ENCODE assay signal across 12 cellular contexts in genomic region chr7:137930616-137931015, GRCh38.
A peak's percentile ranks its signal among the peaks of the same experiment; 100 is the strongest.
DNase-seq lines count a peak whose midpoint lies in the region; ATAC-seq and TF ChIP-seq lines count a peak whose summit lies in the region.
"Had no signal": no experiment of that assay in that cellular context is flagged by ENCODE, and none has a peak within 500 bp of the region (broad histone marks: within the 10 kb centered on the region; RNA-seq: fewer than 3 reads in every experiment).

No MANE protein-coding gene starts in this region.

- H3K79me2 ChIP-seq in PC-3 (ENCODE audit: low read length), result peaks cover 15% of the 10 kb centered on the region; the same call in 1 of the 2 replicates

- H3K4me1 ChIP-seq in PC-3 (ENCODE audit: insufficient read depth, low read length), result peaks cover 26% of the 10 kb centered on the region

- BruUV-seq in Calu3 (replicated peaks; lab: Mats Ljungman, UMichigan), result no TSS peak
- no TSS peak for BruUV-seq in PC-3 (replicated peaks; lab: Mats Ljungman, UMichigan)

- peak overlapping the region; percentile 33 for H3K27ac Mint-ChIP-seq in Calu3 (ENCODE audit: unreplicated experiment)
- H3K27ac Mint-ChIP-seq: activated CD8-positive, alpha-beta memory T cell treated with anti-CD3 and anti-CD28 coated beads, Interleukin-2, amount 10 ng/mL, durations not matched to agents 7 days and 5 days had no signal

- ATAC-seq in PC-3 (peak; percentile 83), HG03432 (IDR thresholded peaks at IDR 0.05; ENCODE audit: unreplicated experiment) (no peak), GM18867 (IDR thresholded peaks at IDR 0.05; ENCODE audit: unreplicated experiment) (no peak), GM21619 (IDR thresholded peaks at IDR 0.05; ENCODE audit: unreplicated experiment) (no peak)
- ATAC-seq: activated CD8-positive, alpha-beta memory T cell treated with anti-CD3 and anti-CD28 coated beads, Interleukin-2, amount 10 ng/mL, durations not matched to agents 7 days and 5 days had no signal

- TF ChIP-seq CTCF in Calu3 (IDR thresholded peaks at IDR 0.05; ENCODE audit: unreplicated experiment) (no peak), PC-3 (conservative IDR thresholded peaks at IDR 0.05; ENCODE audit: low read depth, low read length) (no peak), retinal pigment epithelial cell (conservative IDR thresholded peaks at IDR 0.05; ENCODE audit: low read depth, low read length) (no peak)

- H2AFZ ChIP-seq in PC-3 (ENCODE audit: low read length), result no peak overlapping the region

- peaks cover 39% of the 10 kb centered on the region for H3K4me1 Mint-ChIP-seq in Calu3 (ENCODE audit: low read depth, unreplicated experiment)

- H3K27ac ChIP-seq in PC-3 (ENCODE audit: low read length), result peak overlapping the region; percentile 84

- no peaks in the 10 kb centered on the region for H3K36me3 Mint-ChIP-seq in Calu3 (ENCODE audit: insufficient read depth, unreplicated experiment)

- H3K27me3 ChIP-seq in PC-3 (ENCODE audit: low read length), result no peaks in the 10 kb centered on the region
- H3K27me3 ChIP-seq: esophagus muscularis mucosa, transverse colon had no signal

- H3K36me3 ChIP-seq in PC-3 (ENCODE audit: low read depth, low read length), result 0 out of 2 replicates have a peak, but pooled peaks cover 3% of the 10 kb centered on the region

- H3K9ac ChIP-seq in PC-3 (ENCODE audit: low read length), result peak overlapping the region; percentile 38; the same call in 1 of the 2 replicates

- H3K4me3 ChIP-seq in PC-3 (ENCODE audit: low read length) (no peak overlapping the region), retinal pigment epithelial cell (ENCODE audit: low read length) (no peak overlapping the region)
- H3K4me3 ChIP-seq: esophagus muscularis mucosa, transverse colon had no signal

- POLR2A ChIA-PET in PC-3 (lab: Charles Lee; ENCODE audit: unreplicated experiment), result interaction anchor here (0.6 kb wide), 1 partner anchor 934 kb away, joined by 3 read pairs; no protein-coding TSS in a partner anchor

- no peaks in the 10 kb centered on the region for H3K9me3 Mint-ChIP-seq in Calu3 (ENCODE audit: low read depth, unreplicated experiment)

- DNase-seq in Calu3 (no peak), PC-3 (peak; percentile 88), dermis blood vessel endothelial cell (peak; percentile 73), retinal pigment epithelial cell (ENCODE audit: low read depth) (peak; percentile 83), 8988T (no peak)
- DNase-seq: activated CD8-positive, alpha-beta memory T cell treated with anti-CD3 and anti-CD28 coated beads, Interleukin-2, amount 10 ng/mL, durations not matched to agents 7 days and 5 days; NCI-H2029 treated with DMSO at 0.1 percent for 48 hours; transverse colon had no signal

- intact Hi-C loops in Calu3 (cut with micrococcal nuclease; ENCODE audit: unreplicated experiment) (no loop called here), PC-3 (cut with micrococcal nuclease) (loop anchor here (1.0 to 2.0 kb wide), 4 partner anchors 14 to 72 kb away; partner anchors contain the start of gene CREB3L2)

- H3K4me2 ChIP-seq in PC-3 (ENCODE audit: low read length), result peak overlapping the region; percentile 64

- H3K9me3 ChIP-seq in PC-3 (ENCODE audit: low read length), result no peaks in the 10 kb centered on the region
- H3K9me3 ChIP-seq: esophagus muscularis mucosa, transverse colon had no signal

- no peaks in the 10 kb centered on the region for H3K9me2 ChIP-seq in PC-3 (replicated peaks; ENCODE audit: low read length)

- no peaks in the 10 kb centered on the region for H3F3A ChIP-seq in PC-3 (ENCODE audit: low read length, unreplicated experiment)

- no peak overlapping the region for H3K4me3 Mint-ChIP-seq in Calu3 (ENCODE audit: low read depth, unreplicated experiment)
- H3K4me3 Mint-ChIP-seq: activated CD8-positive, alpha-beta memory T cell treated with anti-CD3 and anti-CD28 coated beads, Interleukin-2, amount 10 ng/mL, durations not matched to agents 7 days and 5 days had no signal

- no peaks in the 10 kb centered on the region for H3K27me3 Mint-ChIP-seq in Calu3 (ENCODE audit: unreplicated experiment)
- H3K27me3 Mint-ChIP-seq: activated CD8-positive, alpha-beta memory T cell treated with anti-CD3 and anti-CD28 coated beads, Interleukin-2, amount 10 ng/mL, durations not matched to agents 7 days and 5 days had no signal

- no peaks in the 10 kb centered on the region for H4K20me1 ChIP-seq in PC-3 (ENCODE audit: low read length)

- CTCF ChIA-PET in Calu3 (lab: Charles Lee), result no interaction called here
- CTCF ChIA-PET in PC-3 (lab: Charles Lee), result interaction anchor here (0.6 kb wide), 1 partner anchor 71 kb away, joined by 5 read pairs; the partner anchor contains the start of gene CREB3L2

Comparison
In these comparisons a context has a peak if more than half of its experiments do, and no peak if none do; other contexts are left out.
1. DNase-seq: peak in PC-3 (single experiment), dermis blood vessel endothelial cell (single experiment) and retinal pigment epithelial cell (single experiment); none in Calu3 (single experiment) and 8988T (single experiment).